Comparison of ENCODE assay signal across 20 cellular contexts in genomic region chr9:27367922-27368316, GRCh38.
DNase-seq lines count a peak whose midpoint lies in the region; ATAC-seq and TF ChIP-seq lines count a peak whose summit lies in the region.
"Had no signal": no experiment of that assay in that cellular context is flagged by ENCODE, and none has a peak within 500 bp of the region (broad histone marks: within the 10 kb centered on the region; RNA-seq: fewer than 3 reads in every experiment).

No MANE protein-coding gene starts in this region.

- no peak overlapping the region for H3K4me3 ChIP-seq in uterus
- no peak overlapping the region for H3K4me3 ChIP-seq in naive thymus-derived CD4-positive, alpha-beta T cell (ENCODE audit: low read length)
- H3K4me3 ChIP-seq: colonic mucosa, esophagus muscularis mucosa, HAP-1, neural progenitor cell, sigmoid colon had no signal

- peak overlapping the region; percentile 4 for H3K27ac Mint-ChIP-seq in activated CD8-positive, alpha-beta T cell treated with anti-CD3 and anti-CD28 coated beads, Interleukin-2, amount 10 ng/mL, durations not matched to agents 7 days and 5 days
- H3K27ac Mint-ChIP-seq in activated CD8-positive, alpha-beta T cell treated with anti-CD3 and anti-CD28 coated beads for 36 hours, result no peak overlapping the region
- peak overlapping the region; percentile 86 for H3K27ac Mint-ChIP-seq in dendritic cell treated with granulocyte-macrophage colony-stimulating factor and Interleukin-4, amounts not matched to agents 40 ng/mL and 50 ng/mL, for 4 days
- peak overlapping the region; percentile 89 to 95 (median 90) for H3K27ac Mint-ChIP-seq in nephron
- H3K27ac Mint-ChIP-seq in naive thymus-derived CD4-positive, alpha-beta T cell, result peak overlapping the region in 1 of 9 donors; percentile 1
- H3K27ac Mint-ChIP-seq: activated CD4-positive, alpha-beta T cell treated with anti-CD3 and anti-CD28 coated beads for 36 hours; activated naive CD8-positive, alpha-beta T cell; CD4-positive, alpha-beta T cell had no signal

- peak overlapping the region; percentile 65 to 88 for H3K27ac ChIP-seq in uterus
- H3K27ac ChIP-seq in naive thymus-derived CD4-positive, alpha-beta T cell (ENCODE audit: low read depth, low read length), result no peak overlapping the region
- H3K27ac ChIP-seq: neural progenitor cell had no signal

- H3K36me3 ChIP-seq in uterus, result no peaks in the 10 kb centered on the region
- no peaks in the 10 kb centered on the region for H3K36me3 ChIP-seq in naive thymus-derived CD4-positive, alpha-beta T cell (ENCODE audit: control insufficient read depth in 2 of 3, insufficient read depth in 3 of 3, low read length in 3 of 3)
- H3K36me3 ChIP-seq: colonic mucosa, esophagus muscularis mucosa, HAP-1, neural progenitor cell, sigmoid colon had no signal

- H3K27me3 ChIP-seq in uterus, result no peaks in the 10 kb centered on the region
- peaks cover 0 to 3% of the 10 kb centered on the region in 2 donors for H3K27me3 ChIP-seq in naive thymus-derived CD4-positive, alpha-beta T cell (ENCODE audit: control insufficient read depth in 2 of 2, insufficient read depth in 2 of 2, low read length in 2 of 2)
- H3K27me3 ChIP-seq: colonic mucosa, esophagus muscularis mucosa, neural progenitor cell, sigmoid colon had no signal

- H3K36me3 Mint-ChIP-seq in activated CD8-positive, alpha-beta T cell treated with anti-CD3 and anti-CD28 coated beads, Interleukin-2, amount 10 ng/mL, durations not matched to agents 7 days and 5 days (ENCODE audit: low read depth), result peaks cover 2% of the 10 kb centered on the region
- no peaks in the 10 kb centered on the region for H3K36me3 Mint-ChIP-seq in activated CD8-positive, alpha-beta T cell treated with anti-CD3 and anti-CD28 coated beads for 36 hours (ENCODE audit: low read depth)
- H3K36me3 Mint-ChIP-seq in dendritic cell treated with granulocyte-macrophage colony-stimulating factor and Interleukin-4, amounts not matched to agents 40 ng/mL and 50 ng/mL, for 4 days (ENCODE audit: low read depth), result peaks cover 61% of the 10 kb centered on the region
- no peaks in the 10 kb centered on the region for H3K36me3 Mint-ChIP-seq in nephron (ENCODE audit: low read depth)
- peaks cover 0 to 5% (median 3%) of the 10 kb centered on the region in 5 donors for H3K36me3 Mint-ChIP-seq in naive thymus-derived CD4-positive, alpha-beta T cell

- CTCF ChIA-PET in activated CD8-positive, alpha-beta T cell treated with anti-CD3 and anti-CD28 coated beads, Interleukin-2, amount 10 ng/mL, durations not matched to agents 7 days and 5 days (lab: Charles Lee), result interaction anchor here (1.5 to 1.7 kb wide), 2 partner anchors 11 to 117 kb away, joined by 4 to 7 read pairs; no protein-coding TSS in a partner anchor
- CTCF ChIA-PET in activated CD8-positive, alpha-beta T cell treated with anti-CD3 and anti-CD28 coated beads for 36 hours (lab: Charles Lee), result interaction anchor here (1.2 to 1.5 kb wide), 2 partner anchors 10 to 161 kb away, joined by 4 read pairs; partner anchors contain the start of gene MOB3B
- CTCF ChIA-PET in naive thymus-derived CD4-positive, alpha-beta T cell (lab: Charles Lee), result no interaction called here

- peaks cover 26 to 41% of the 10 kb centered on the region in 2 donors for H3K4me1 ChIP-seq in uterus
- peaks cover 0 to 18% of the 10 kb centered on the region in 2 donors for H3K4me1 ChIP-seq in naive thymus-derived CD4-positive, alpha-beta T cell (ENCODE audit: control insufficient read depth in 2 of 2, insufficient read depth in 2 of 2, low read length in 2 of 2)
- H3K4me1 ChIP-seq: HAP-1 had no signal

- TF ChIP-seq POLR2A in uterus (IDR thresholded peaks at IDR 0.05), result no peak

- no peaks in the 10 kb centered on the region for H3K9me3 ChIP-seq in uterus
- no peaks in the 10 kb centered on the region for H3K9me3 ChIP-seq in naive thymus-derived CD4-positive, alpha-beta T cell (ENCODE audit: control insufficient read depth in 2 of 3, low read length in 3 of 3)
- H3K9me3 ChIP-seq: colonic mucosa, esophagus muscularis mucosa, HAP-1, sigmoid colon had no signal

- intact Hi-C loops in activated CD8-positive, alpha-beta T cell treated with anti-CD3 and anti-CD28 coated beads for 36 hours (cut with micrococcal nuclease), result no loop called here
- intact Hi-C loops in dendritic cell treated with granulocyte-macrophage colony-stimulating factor and Interleukin-4, amounts not matched to agents 40 ng/mL and 50 ng/mL, for 4 days (cut with micrococcal nuclease), result no loop called here
- intact Hi-C loops in uterus (cut with DNase I; ENCODE audit: low total_unique reads), result no loop called here
- intact Hi-C loops in naive thymus-derived CD4-positive, alpha-beta T cell (cut with micrococcal nuclease), result loop anchor here in 1 of 2 donors (2.0 kb wide), 1 partner anchor 35 kb away; no protein-coding TSS in a partner anchor

- TF ChIP-seq CTCF in activated CD8-positive, alpha-beta T cell treated with anti-CD3 and anti-CD28 coated beads for 36 hours (IDR thresholded peaks at IDR 0.05), result no peak
- TF ChIP-seq CTCF in nephron (IDR thresholded peaks at IDR 0.05; ENCODE audit: unreplicated experiment in 3 of 3) (no peak), uterus (IDR thresholded peaks at IDR 0.05) (no peak)

- H3K4me1 Mint-ChIP-seq in activated CD8-positive, alpha-beta T cell treated with anti-CD3 and anti-CD28 coated beads, Interleukin-2, amount 10 ng/mL, durations not matched to agents 7 days and 5 days (ENCODE audit: low read depth), result peaks cover 50% of the 10 kb centered on the region
- H3K4me1 Mint-ChIP-seq in activated CD8-positive, alpha-beta T cell treated with anti-CD3 and anti-CD28 coated beads for 36 hours (ENCODE audit: low read depth), result peaks cover 28% of the 10 kb centered on the region
- peaks cover 79% of the 10 kb centered on the region for H3K4me1 Mint-ChIP-seq in dendritic cell treated with granulocyte-macrophage colony-stimulating factor and Interleukin-4, amounts not matched to agents 40 ng/mL and 50 ng/mL, for 4 days (ENCODE audit: low read depth)
- H3K4me1 Mint-ChIP-seq in nephron, result peaks cover 76% of the 10 kb centered on the region
- peaks cover 20 to 47% (median 26%) of the 10 kb centered on the region in 7 donors for H3K4me1 Mint-ChIP-seq in naive thymus-derived CD4-positive, alpha-beta T cell

- POLR2A ChIA-PET in activated CD8-positive, alpha-beta T cell treated with anti-CD3 and anti-CD28 coated beads, Interleukin-2, amount 10 ng/mL, durations not matched to agents 7 days and 5 days (lab: Charles Lee), result interaction anchor here (1.8 kb wide), 1 partner anchor 11 kb away, joined by 5 read pairs; no protein-coding TSS in a partner anchor
- POLR2A ChIA-PET in activated CD8-positive, alpha-beta T cell treated with anti-CD3 and anti-CD28 coated beads for 36 hours (lab: Charles Lee), result no interaction called here
- POLR2A ChIA-PET in naive thymus-derived CD4-positive, alpha-beta T cell (lab: Charles Lee), result no interaction called here

- no peak for DNase-seq in activated CD8-positive, alpha-beta T cell treated with anti-CD3 and anti-CD28 coated beads, Interleukin-2, amount 10 ng/mL, durations not matched to agents 7 days and 5 days
- no peak for DNase-seq in activated CD8-positive, alpha-beta T cell treated with anti-CD3 and anti-CD28 coated beads for 36 hours
- peak in 1 of 2 donors; percentile 71 for DNase-seq in uterus
- DNase-seq in naive thymus-derived CD4-positive, alpha-beta T cell, result no peak
- DNase-seq: 8988T; CD4-positive, alpha-beta T cell; colonic mucosa; NCI-H1105 treated with DMSO at 0.1 percent for 48 hours; SIG-M5; sigmoid colon; stimulated activated CD4-positive, alpha-beta T cell treated with anti-CD3 and anti-CD28 coated beads, Interleukin-4, amount 100 ng/mL, for 1 hour had no signal

- H3K27me3 Mint-ChIP-seq in activated CD8-positive, alpha-beta T cell treated with anti-CD3 and anti-CD28 coated beads, Interleukin-2, amount 10 ng/mL, durations not matched to agents 7 days and 5 days (ENCODE audit: low read depth), result peaks cover 8% of the 10 kb centered on the region
- H3K27me3 Mint-ChIP-seq in activated CD8-positive, alpha-beta T cell treated with anti-CD3 and anti-CD28 coated beads for 36 hours, result peaks cover 8% of the 10 kb centered on the region
- no peaks in the 10 kb centered on the region for H3K27me3 Mint-ChIP-seq in dendritic cell treated with granulocyte-macrophage colony-stimulating factor and Interleukin-4, amounts not matched to agents 40 ng/mL and 50 ng/mL, for 4 days
- H3K27me3 Mint-ChIP-seq in nephron (ENCODE audit: low read depth), result peaks cover 3% of the 10 kb centered on the region
- peaks cover 0 to 8% (median 7%) of the 10 kb centered on the region in 5 donors for H3K27me3 Mint-ChIP-seq in naive thymus-derived CD4-positive, alpha-beta T cell
- H3K27me3 Mint-ChIP-seq: CD4-positive, alpha-beta T cell had no signal

- H3K9me3 Mint-ChIP-seq in activated CD8-positive, alpha-beta T cell treated with anti-CD3 and anti-CD28 coated beads, Interleukin-2, amount 10 ng/mL, durations not matched to agents 7 days and 5 days (ENCODE audit: insufficient read depth), result no peaks in the 10 kb centered on the region
- no peaks in the 10 kb centered on the region for H3K9me3 Mint-ChIP-seq in activated CD8-positive, alpha-beta T cell treated with anti-CD3 and anti-CD28 coated beads for 36 hours
- no peaks in the 10 kb centered on the region for H3K9me3 Mint-ChIP-seq in dendritic cell treated with granulocyte-macrophage colony-stimulating factor and Interleukin-4, amounts not matched to agents 40 ng/mL and 50 ng/mL, for 4 days
- H3K9me3 Mint-ChIP-seq in nephron, result no peaks in the 10 kb centered on the region
- H3K9me3 Mint-ChIP-seq in naive thymus-derived CD4-positive, alpha-beta T cell, result no peaks in the 10 kb centered on the region
- H3K9me3 Mint-ChIP-seq: CD4-positive, alpha-beta T cell; neural progenitor cell had no signal

- H3K4me3 Mint-ChIP-seq in activated CD8-positive, alpha-beta T cell treated with anti-CD3 and anti-CD28 coated beads, Interleukin-2, amount 10 ng/mL, durations not matched to agents 7 days and 5 days, result no peak overlapping the region
- H3K4me3 Mint-ChIP-seq in activated CD8-positive, alpha-beta T cell treated with anti-CD3 and anti-CD28 coated beads for 36 hours, result no peak overlapping the region
- H3K4me3 Mint-ChIP-seq in dendritic cell treated with granulocyte-macrophage colony-stimulating factor and Interleukin-4, amounts not matched to agents 40 ng/mL and 50 ng/mL, for 4 days, result no peak overlapping the region
- H3K4me3 Mint-ChIP-seq in nephron, result peak overlapping the region; percentile 10 to 38 (median 13)
- H3K4me3 Mint-ChIP-seq in naive thymus-derived CD4-positive, alpha-beta T cell, result peak overlapping the region in 1 of 10 donors; percentile 1
- H3K4me3 Mint-ChIP-seq: activated CD4-positive, alpha-beta T cell treated with anti-CD3 and anti-CD28 coated beads for 36 hours; CD4-positive, alpha-beta T cell; neural progenitor cell had no signal

- ATAC-seq in activated CD8-positive, alpha-beta T cell treated with anti-CD3 and anti-CD28 coated beads, Interleukin-2, amount 10 ng/mL, durations not matched to agents 7 days and 5 days, result no peak
- no peak for ATAC-seq in activated CD8-positive, alpha-beta T cell treated with anti-CD3 and anti-CD28 coated beads for 36 hours
- ATAC-seq in naive thymus-derived CD4-positive, alpha-beta T cell, result no peak
- ATAC-seq in HG03280 (IDR thresholded peaks at IDR 0.05; ENCODE audit: unreplicated experiment) (no peak), GM19351 (IDR thresholded peaks at IDR 0.05; ENCODE audit: unreplicated experiment) (no peak)

Comparison
In these comparisons a context has a peak if more than half of its experiments do, and no peak if none do; other contexts are left out.
1. H3K4me3 Mint-ChIP-seq: peak in nephron (3 of 3); none in activated CD8-positive, alpha-beta T cell treated with anti-CD3 and anti-CD28 coated beads, Interleukin-2, amount 10 ng/mL, durations not matched to agents 7 days and 5 days (single experiment), activated CD8-positive, alpha-beta T cell treated with anti-CD3 and anti-CD28 coated beads for 36 hours (single experiment) and dendritic cell treated with granulocyte-macrophage colony-stimulating factor and Interleukin-4, amounts not matched to agents 40 ng/mL and 50 ng/mL, for 4 days (single experiment).